ENCODE assay signal across 22 cellular contexts in the genomic region with DNA sequence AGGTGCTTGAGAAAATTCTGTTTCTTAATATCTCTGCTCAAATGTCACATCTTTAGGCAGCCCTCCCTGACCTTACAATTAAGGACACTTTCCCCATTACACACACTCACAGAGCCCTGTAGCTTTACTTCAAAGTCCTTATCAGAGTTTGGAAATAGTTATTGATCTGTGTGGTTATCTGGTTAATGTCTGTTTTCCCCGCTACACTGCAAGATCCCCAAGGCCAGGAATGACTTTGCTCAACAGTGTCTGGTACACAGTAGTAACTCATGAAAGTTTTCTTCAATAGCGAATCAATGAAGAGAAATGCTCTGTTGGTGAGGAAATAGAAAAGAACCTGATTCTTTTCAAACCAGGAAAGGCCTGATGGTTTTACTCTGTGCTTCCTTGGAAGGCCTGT.
DNase-seq lines count a peak whose midpoint lies in the region; ATAC-seq and TF ChIP-seq lines count a peak whose summit lies in the region.
"Had no signal": no experiment of that assay in that cellular context is flagged by ENCODE, and none has a peak within 500 bp of the region (broad histone marks: within the 10 kb centered on the region; RNA-seq: fewer than 3 reads in every experiment).

No MANE protein-coding gene starts in this region.

- H3K27ac ChIP-seq in liver (ENCODE audit: low read depth in 1 of 2, low read length in 2 of 2) (peak overlapping the region in 1 of 2 donors; percentile 60), mesodermal cell (ENCODE audit: low read depth, low read length, severe bottlenecking) (peak overlapping the region; percentile 41)
- H3K27ac ChIP-seq: BLaER1 had no signal

- peak; percentile 34 to 61 for TF ChIP-seq RAD21 in liver (IDR thresholded peaks at IDR 0.05)

- H3K4me3 ChIP-seq in liver (ENCODE audit: low read depth in 1 of 3, low read length in 3 of 3) (no peak overlapping the region), mesodermal cell (ENCODE audit: extremely low read depth, insufficient read depth, low read length, poor library complexity, severe bottlenecking) (no peak overlapping the region)
- H3K4me3 ChIP-seq: BLaER1 had no signal

- H3K36me3 ChIP-seq in liver (ENCODE audit: control insufficient read depth in 4 of 4, insufficient read depth in 3 of 4, low read depth in 1 of 4, low read length in 3 of 4) (no peaks in the 10 kb centered on the region), mesodermal cell (ENCODE audit: control insufficient read depth, insufficient read depth, low read length) (no peaks in the 10 kb centered on the region)
- H3K36me3 ChIP-seq: BE2C, BLaER1 had no signal

- ATAC-seq in left lobe of liver (peak; percentile 97), GM21390 (IDR thresholded peaks at IDR 0.05; ENCODE audit: unreplicated experiment) (no peak), HG02763 (IDR thresholded peaks at IDR 0.05; ENCODE audit: unreplicated experiment) (no peak)

- H3K27me3 ChIP-seq in liver (ENCODE audit: control insufficient read depth in 4 of 4, insufficient read depth in 4 of 4, low read length in 3 of 4): no peaks in the 10 kb centered on the region
- H3K27me3 ChIP-seq: BE2C, BLaER1 had no signal

- WGBS in liver: 35% methylated on average over 2 of the region's 2 CpGs
- 93 to 95% methylated on average over 2 of the region's 2 CpGs for WGBS in mesodermal cell (ENCODE audit: insufficient coverage in 2 of 2), 2 experiments

- TF ChIP-seq CTCF in liver (IDR thresholded peaks at IDR 0.05; ENCODE audit: low read depth, low read length, missing input control): no peak

- DNase-seq in HuH-7 (ENCODE audit: low spot score) (peak; percentile 15), left lobe of liver (ENCODE audit: low spot score) (peak; percentile 52), middle frontal gyrus (ENCODE audit: extremely low spot score, low spot score) (no peak), globus pallidus (ENCODE audit: low spot score) (no peak)
- DNase-seq: 8988T; ACHN; BE2C; C1 segment of cervical spinal cord; CD4-positive, alpha-beta memory T cell; CD4-positive, CD25-positive, alpha-beta regulatory T cell; CD8-positive, alpha-beta memory T cell; COR-L47; DMS 273 treated with DMSO at 0.1 percent for 48 hours; DMS153; DMS53; DMS79; GF-D8 had no signal

- H3K9ac ChIP-seq in liver (ENCODE audit: low read depth in 1 of 2, low read length in 2 of 2): no peak overlapping the region
- H3K9ac ChIP-seq: BLaER1 had no signal

- peaks cover 6 to 19% (median 12%) of the 10 kb centered on the region in 4 donors for H3K4me1 ChIP-seq in liver (ENCODE audit: control insufficient read depth in 4 of 4, insufficient read depth in 4 of 4, low read length in 3 of 4)
- peaks cover 13% of the 10 kb centered on the region for H3K4me1 ChIP-seq in mesodermal cell (ENCODE audit: control insufficient read depth, insufficient read depth, low read length, poor library complexity, severe bottlenecking)
- H3K4me1 ChIP-seq: BE2C, BLaER1 had no signal

- H3K9me3 ChIP-seq in liver (ENCODE audit: control insufficient read depth in 4 of 4, low read length in 3 of 4) (no peaks in the 10 kb centered on the region), mesodermal cell (ENCODE audit: control insufficient read depth, low read length) (no peaks in the 10 kb centered on the region)
- H3K9me3 ChIP-seq: BE2C, BLaER1 had no signal

TF ChIP-seq in liver, 16 proteins besides CTCF, POLR2A, EP300 and RAD21:
- TF ChIP-seq JUND (IDR thresholded peaks at IDR 0.05) (peak; percentile 76 to 87), HNF4A (conservative IDR thresholded peaks at IDR 0.05) (peak; percentile 89 to 95), SP1 (IDR thresholded peaks at IDR 0.05) (peak; percentile 83), FOXA2 (IDR thresholded peaks at IDR 0.05) (no peak), EGR1 (IDR thresholded peaks at IDR 0.05; ENCODE audit: low read depth in 2 of 2) (peak in 1 of 2 donors; percentile 31), NR2F2 (IDR thresholded peaks at IDR 0.05) (peak; percentile 37), RXRA (IDR thresholded peaks at IDR 0.05) (peak; percentile 85 to 95), GABPA (IDR thresholded peaks at IDR 0.05 in 1 of 2, conservative IDR thresholded peaks at IDR 0.05 in 1 of 2) (no peak), TAF1 (conservative IDR thresholded peaks at IDR 0.05) (no peak), HNF4G (IDR thresholded peaks at IDR 0.05) (peak; percentile 89), FOXA1 (IDR thresholded peaks at IDR 0.05) (peak; percentile 55), YY1 (IDR thresholded peaks at IDR 0.05) (peak; percentile 69)
- TF ChIP-seq, protein P1, sequence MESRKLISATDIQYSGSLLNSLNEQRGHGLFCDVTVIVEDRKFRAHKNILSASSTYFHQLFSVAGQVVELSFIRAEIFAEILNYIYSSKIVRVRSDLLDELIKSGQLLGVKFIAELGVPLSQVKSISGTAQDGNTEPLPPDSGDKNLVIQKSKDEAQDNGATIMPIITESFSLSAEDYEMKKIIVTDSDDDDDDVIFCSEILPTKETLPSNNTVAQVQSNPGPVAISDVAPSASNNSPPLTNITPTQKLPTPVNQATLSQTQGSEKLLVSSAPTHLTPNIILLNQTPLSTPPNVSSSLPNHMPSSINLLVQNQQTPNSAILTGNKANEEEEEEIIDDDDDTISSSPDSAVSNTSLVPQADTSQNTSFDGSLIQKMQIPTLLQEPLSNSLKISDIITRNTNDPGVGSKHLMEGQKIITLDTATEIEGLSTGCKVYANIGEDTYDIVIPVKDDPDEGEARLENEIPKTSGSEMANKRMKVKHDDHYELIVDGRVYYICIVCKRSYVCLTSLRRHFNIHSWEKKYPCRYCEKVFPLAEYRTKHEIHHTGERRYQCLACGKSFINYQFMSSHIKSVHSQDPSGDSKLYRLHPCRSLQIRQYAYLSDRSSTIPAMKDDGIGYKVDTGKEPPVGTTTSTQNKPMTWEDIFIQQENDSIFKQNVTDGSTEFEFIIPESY (IDR thresholded peaks at IDR 0.05): peak; percentile 76
- TF ChIP-seq, protein P2, sequence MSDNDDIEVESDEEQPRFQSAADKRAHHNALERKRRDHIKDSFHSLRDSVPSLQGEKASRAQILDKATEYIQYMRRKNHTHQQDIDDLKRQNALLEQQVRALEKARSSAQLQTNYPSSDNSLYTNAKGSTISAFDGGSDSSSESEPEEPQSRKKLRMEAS (IDR thresholded peaks at IDR 0.05): peak; percentile 50
- TF ChIP-seq, protein P3, sequence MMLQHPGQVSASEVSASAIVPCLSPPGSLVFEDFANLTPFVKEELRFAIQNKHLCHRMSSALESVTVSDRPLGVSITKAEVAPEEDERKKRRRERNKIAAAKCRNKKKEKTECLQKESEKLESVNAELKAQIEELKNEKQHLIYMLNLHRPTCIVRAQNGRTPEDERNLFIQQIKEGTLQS (IDR thresholded peaks at IDR 0.05): peak; percentile 43
- TF ChIP-seq, protein P4, sequence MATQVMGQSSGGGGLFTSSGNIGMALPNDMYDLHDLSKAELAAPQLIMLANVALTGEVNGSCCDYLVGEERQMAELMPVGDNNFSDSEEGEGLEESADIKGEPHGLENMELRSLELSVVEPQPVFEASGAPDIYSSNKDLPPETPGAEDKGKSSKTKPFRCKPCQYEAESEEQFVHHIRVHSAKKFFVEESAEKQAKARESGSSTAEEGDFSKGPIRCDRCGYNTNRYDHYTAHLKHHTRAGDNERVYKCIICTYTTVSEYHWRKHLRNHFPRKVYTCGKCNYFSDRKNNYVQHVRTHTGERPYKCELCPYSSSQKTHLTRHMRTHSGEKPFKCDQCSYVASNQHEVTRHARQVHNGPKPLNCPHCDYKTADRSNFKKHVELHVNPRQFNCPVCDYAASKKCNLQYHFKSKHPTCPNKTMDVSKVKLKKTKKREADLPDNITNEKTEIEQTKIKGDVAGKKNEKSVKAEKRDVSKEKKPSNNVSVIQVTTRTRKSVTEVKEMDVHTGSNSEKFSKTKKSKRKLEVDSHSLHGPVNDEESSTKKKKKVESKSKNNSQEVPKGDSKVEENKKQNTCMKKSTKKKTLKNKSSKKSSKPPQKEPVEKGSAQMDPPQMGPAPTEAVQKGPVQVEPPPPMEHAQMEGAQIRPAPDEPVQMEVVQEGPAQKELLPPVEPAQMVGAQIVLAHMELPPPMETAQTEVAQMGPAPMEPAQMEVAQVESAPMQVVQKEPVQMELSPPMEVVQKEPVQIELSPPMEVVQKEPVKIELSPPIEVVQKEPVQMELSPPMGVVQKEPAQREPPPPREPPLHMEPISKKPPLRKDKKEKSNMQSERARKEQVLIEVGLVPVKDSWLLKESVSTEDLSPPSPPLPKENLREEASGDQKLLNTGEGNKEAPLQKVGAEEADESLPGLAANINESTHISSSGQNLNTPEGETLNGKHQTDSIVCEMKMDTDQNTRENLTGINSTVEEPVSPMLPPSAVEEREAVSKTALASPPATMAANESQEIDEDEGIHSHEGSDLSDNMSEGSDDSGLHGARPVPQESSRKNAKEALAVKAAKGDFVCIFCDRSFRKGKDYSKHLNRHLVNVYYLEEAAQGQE (IDR thresholded peaks at IDR 0.05): no peak
TF ChIP-seq in liver: peak in this region for 12.

Comparison
In these comparisons a context has a peak if more than half of its experiments do, and no peak if none do; other contexts are left out.
1. DNase-seq: peak in HuH-7 (single experiment) and left lobe of liver (single experiment); none in middle frontal gyrus (single experiment) and globus pallidus (single experiment).